Comparison of ENCODE assay signal across 21 cellular contexts in the genomic region with DNA sequence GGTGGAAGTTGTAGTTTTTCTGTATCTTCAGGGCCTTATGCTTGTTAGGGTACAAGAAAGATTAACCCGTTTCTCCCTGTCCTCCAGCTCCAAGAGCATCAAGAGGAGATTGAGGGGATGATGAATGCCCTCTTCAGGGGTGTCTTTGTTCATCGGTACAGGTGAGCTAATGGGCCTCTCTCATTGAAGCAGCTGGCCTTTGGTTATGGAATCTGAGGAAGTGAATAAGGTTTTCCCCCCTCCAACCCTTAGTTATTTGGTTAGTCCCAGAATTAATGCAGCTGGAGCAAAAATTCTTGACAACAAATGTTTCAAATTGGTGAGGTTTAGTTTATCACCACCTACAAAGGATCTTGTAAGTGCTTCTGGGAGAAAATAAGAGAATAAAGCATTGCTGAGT. TPM values are rescaled to one million over a fixed set of nuclear protein-coding genes. Genes with fewer than 3 reads are reported as not detected.
"Had no signal": no experiment of that assay in that cellular context is flagged by ENCODE, and none has a peak within 500 bp of the region (broad histone marks: within the 10 kb centered on the region; RNA-seq: fewer than 3 reads in every experiment).

No MANE protein-coding gene starts in this region.

- H3K36me3 Mint-ChIP-seq: activated CD4-positive, alpha-beta memory T cell treated with anti-CD3 and anti-CD28 coated beads for 36 hours; activated CD8-positive, alpha-beta memory T cell treated with anti-CD3 and anti-CD28 coated beads, Interleukin-2, amount 10 ng/mL, durations not matched to agents 7 days and 5 days; naive thymus-derived CD8-positive, alpha-beta T cell had no signal

- H3K4me3 ChIP-seq: ascending aorta, colonic mucosa, hepatocyte, pancreas, right lobe of liver, smooth muscle cell, upper lobe of right lung had no signal

- H3K4me3 Mint-ChIP-seq: activated CD4-positive, alpha-beta memory T cell treated with anti-CD3 and anti-CD28 coated beads for 36 hours; activated CD8-positive, alpha-beta memory T cell treated with anti-CD3 and anti-CD28 coated beads, Interleukin-2, amount 10 ng/mL, durations not matched to agents 7 days and 5 days; activated T-cell treated with anti-CD3 and anti-CD28 coated beads, Interleukin-2, amount 50 U/mL, for 24 hours; central memory CD8-positive, alpha-beta T cell had no signal

- H3K9me3 ChIP-seq: ascending aorta, colonic mucosa, pancreas, right lobe of liver, upper lobe of right lung had no signal

- H3K4me1 ChIP-seq: ascending aorta, colonic mucosa, foreskin keratinocyte, pancreas, right lobe of liver, upper lobe of right lung had no signal

- H3K27me3 ChIP-seq: ascending aorta, colonic mucosa, hepatocyte, pancreas, right lobe of liver, upper lobe of right lung had no signal

- H3K9me3 Mint-ChIP-seq: activated CD4-positive, alpha-beta memory T cell treated with anti-CD3 and anti-CD28 coated beads for 36 hours; activated T-cell treated with anti-CD3 and anti-CD28 coated beads, Interleukin-2, amount 50 U/mL, for 24 hours; activated T-helper 2 cell treated with anti-CD3 and anti-CD28 coated beads, Interferon-gamma antibody, Interleukin-2, Interleukin-4, amounts not matched to agents 10 μg/mL and 5 μg/mL and 100 μg/mL, durations not matched to agents 14 hours and 24 hours and 36 hours; central memory CD8-positive, alpha-beta T cell; naive thymus-derived CD8-positive, alpha-beta T cell had no signal

- H3K27ac ChIP-seq: ascending aorta, colonic mucosa, foreskin keratinocyte, hepatocyte, pancreas, right lobe of liver, upper lobe of right lung had no signal

- H3K4me2 ChIP-seq: hepatocyte, smooth muscle cell had no signal

- H3K79me2 ChIP-seq: hepatocyte had no signal

- H2AFZ ChIP-seq: hepatocyte had no signal

- H3K27me3 Mint-ChIP-seq: activated CD4-positive, alpha-beta memory T cell treated with anti-CD3 and anti-CD28 coated beads for 36 hours; naive thymus-derived CD8-positive, alpha-beta T cell had no signal

- H3K36me3 ChIP-seq: ascending aorta, colonic mucosa, pancreas, right lobe of liver, upper lobe of right lung had no signal

- DNase-seq: activated CD4-positive, alpha-beta memory T cell treated with anti-CD3 and anti-CD28 coated beads for 36 hours; activated CD8-positive, alpha-beta memory T cell treated with anti-CD3 and anti-CD28 coated beads, Interleukin-2, amount 10 ng/mL, durations not matched to agents 7 days and 5 days; activated naive CD4-positive, alpha-beta T cell treated with Interleukin-2 at 50 U/mL for 16 hours; colonic mucosa; foreskin keratinocyte; mesendoderm; naive thymus-derived CD8-positive, alpha-beta T cell; pancreas; right lobe of liver; stimulated activated CD4-positive, alpha-beta T cell treated with anti-CD3 and anti-CD28 coated beads, Interleukin-4, amount 100 ng/mL, for 4 hours; stimulated activated naive CD4-positive, alpha-beta T cell; upper lobe of right lung had no signal

- H3K27ac Mint-ChIP-seq: activated CD4-positive, alpha-beta memory T cell treated with anti-CD3 and anti-CD28 coated beads for 36 hours; activated CD8-positive, alpha-beta memory T cell treated with anti-CD3 and anti-CD28 coated beads, Interleukin-2, amount 10 ng/mL, durations not matched to agents 7 days and 5 days; activated T-cell treated with anti-CD3 and anti-CD28 coated beads, Interleukin-2, amount 50 U/mL, for 24 hours; activated T-helper 2 cell treated with anti-CD3 and anti-CD28 coated beads, Interferon-gamma antibody, Interleukin-2, Interleukin-4, amounts not matched to agents 10 μg/mL and 5 μg/mL and 100 μg/mL, durations not matched to agents 14 hours and 24 hours and 36 hours had no signal

- ATAC-seq: activated CD4-positive, CD25-positive, alpha-beta regulatory T cell treated with anti-CD3 and anti-CD28 coated beads, Interleukin-2, amount 50 U/mL, for 24 hours; activated CD8-positive, alpha-beta memory T cell treated with anti-CD3 and anti-CD28 coated beads, Interleukin-2, amount 10 ng/mL, durations not matched to agents 7 days and 5 days; foreskin keratinocyte; naive thymus-derived CD8-positive, alpha-beta T cell; pancreas; right lobe of liver; upper lobe of right lung had no signal

RNA-seq across cellular contexts. Expression of a gene that starts 17.5 kb away (rescaled TPM):
- total RNA-seq: ascending aorta had no signal

RNA-seq across cellular contexts. Expression of a gene that starts 18.0 kb away (rescaled TPM):
- total RNA-seq: ascending aorta had no signal

RNA-seq across cellular contexts. Expression of a gene that starts 24.5 kb away (rescaled TPM):
- total RNA-seq: epithelial cell of proximal tubule, fibroblast of lung, foreskin keratinocyte, hepatocyte, smooth muscle cell had no signal
